In genomic region chr13:99269627-99270252, GRCh38 we compare ENCODE assay signal across 8 cellular contexts. TPM values are rescaled to one million over a fixed set of nuclear protein-coding genes. Genes with fewer than 3 reads are reported as not detected.
DNase-seq lines count a peak whose midpoint lies in the region; ATAC-seq, FAIRE-seq and TF ChIP-seq lines count a peak whose summit lies in the region.

No MANE protein-coding gene starts in this region.

- H3K36me3 ChIP-seq in fibroblast of lung (ENCODE audit: control insufficient read depth, insufficient read depth, low read length): no peaks in the 10 kb centered on the region
- no peaks in the 10 kb centered on the region for H3K36me3 ChIP-seq in osteoblast (ENCODE audit: insufficient read depth, low read length)

- H3K4me1 ChIP-seq in fibroblast of lung (ENCODE audit: control insufficient read depth, extremely low read depth, insufficient read depth, low read length) (no peaks in the 10 kb centered on the region), osteoblast (ENCODE audit: insufficient read depth, low read length) (peaks cover under 1% of the 10 kb centered on the region)

- no peak overlapping the region for H3K9ac ChIP-seq in fibroblast of lung (ENCODE audit: insufficient read depth, low read length)

- H3K27me3 ChIP-seq in fibroblast of lung (ENCODE audit: control insufficient read depth, insufficient read depth, low read length) (no peaks in the 10 kb centered on the region), osteoblast (ENCODE audit: insufficient read depth, low read length) (no peaks in the 10 kb centered on the region)

- H4K20me1 ChIP-seq in fibroblast of lung (ENCODE audit: control insufficient read depth, extremely low read depth, insufficient read depth, low read length) (no peaks in the 10 kb centered on the region), osteoblast (ENCODE audit: insufficient read depth, low read length) (peaks cover 14% of the 10 kb centered on the region)

- H3K79me2 ChIP-seq in fibroblast of lung (ENCODE audit: control insufficient read depth, insufficient read depth, low read length) (no peaks in the 10 kb centered on the region), osteoblast (ENCODE audit: insufficient read depth, low read length) (peaks cover 2% of the 10 kb centered on the region)

- H3K9me3 ChIP-seq in fibroblast of lung (ENCODE audit: control insufficient read depth, insufficient read depth, low read depth, low read length) (no peaks in the 10 kb centered on the region), osteoblast (ENCODE audit: low read depth, low read length) (no peaks in the 10 kb centered on the region)

- TF ChIP-seq CTCF in fibroblast of lung (conservative IDR thresholded peaks at IDR 0.05 in 1 of 2, IDR thresholded peaks at IDR 0.05 in 1 of 2; ENCODE audit: low read depth in 1 of 2, low read length in 2 of 2): peak; percentile 72 to 80
- TF ChIP-seq CTCF in osteoblast (IDR thresholded peaks at IDR 0.05; ENCODE audit: extremely low read depth, low read depth, low read length): peak; percentile 85

- DNase-seq in NCI-H345 (lab: John Stamatoyannopoulos, UW): peak; percentile 9
- no peak for DNase-seq in NCI-H345 treated with DMSO at 0.1 percent for 48 hours (lab: John Stamatoyannopoulos, UW; ENCODE audit: unreplicated experiment)
- peak; percentile 17 for DNase-seq in HTR-8/SVneo (ENCODE audit: insufficient read length, low spot score)
- peak; percentile 19 for DNase-seq in T follicular helper cell (ENCODE audit: low read depth)
- DNase-seq in fibroblast of lung (ENCODE audit: low read depth in 2 of 2): peak; percentile 56 to 81
- peak; percentile 31 for DNase-seq in osteoblast (ENCODE audit: insufficient read length, low spot score, missing footprints)
- no peak for DNase-seq in stimulated activated CD4-positive, alpha-beta T cell treated with anti-CD3 and anti-CD28 coated beads, Interleukin-4, amount 100 ng/mL, for 1 hour

- H3K4me3 ChIP-seq in fibroblast of lung (replicated peaks in 1 of 4; ENCODE audit: control extremely low read depth in 1 of 4, insufficient read depth in 1 of 4, low read depth in 3 of 4, low read length in 4 of 4) (no peak overlapping the region), osteoblast (ENCODE audit: insufficient read depth, low read length) (no peak overlapping the region)

- H3K27ac ChIP-seq in fibroblast of lung (ENCODE audit: insufficient read depth, low read length) (no peak overlapping the region), osteoblast (ENCODE audit: low read depth, low read length) (no peak overlapping the region)

- no peak overlapping the region for H3K4me2 ChIP-seq in fibroblast of lung (ENCODE audit: extremely low read depth, insufficient read depth, low read length)
- no peak overlapping the region for H3K4me2 ChIP-seq in osteoblast (ENCODE audit: insufficient read depth, low read length)

- no peak overlapping the region for H2AFZ ChIP-seq in fibroblast of lung (ENCODE audit: low read length)
- no peak overlapping the region for H2AFZ ChIP-seq in osteoblast (ENCODE audit: low read length)

- no peak for FAIRE-seq in HTR-8/SVneo (lab: Jason Lieb, UNC)

- ATAC-seq in GM21390 (IDR thresholded peaks at IDR 0.05; ENCODE audit: unreplicated experiment): peak; percentile 74

RNA-seq across cellular contexts. Expression of gene GPR18, which starts 11.6 kb away (rescaled TPM):
- not detected in 2 replicates for total RNA-seq in fibroblast of lung
- polyA plus RNA-seq in fibroblast of lung: not detected in 2 replicates
- not detected in 2 replicates for polyA plus RNA-seq in fibroblast of lung (2012)
- not detected in 2 replicates for polyA minus RNA-seq in fibroblast of lung (ENCODE audit: low replicate concordance)
- under 0.01 TPM in 1 of 2 replicates, not detected in the other for total RNA-seq in osteoblast

RNA-seq across cellular contexts. Expression of gene GPR183, which starts 37.5 kb away (rescaled TPM):
- total RNA-seq in fibroblast of lung: not detected in 2 replicates
- 0.03 and 0.27 TPM in 2 replicates for polyA plus RNA-seq in fibroblast of lung
- 0.07 TPM in 1 of 2 replicates, not detected in the other for polyA plus RNA-seq in fibroblast of lung (2012)
- not detected in 2 replicates for polyA minus RNA-seq in fibroblast of lung (ENCODE audit: low replicate concordance)
- 0.29 and 0.36 TPM in 2 replicates for total RNA-seq in osteoblast

Comparison
In these comparisons a context has a peak if more than half of its experiments do, and no peak if none do; other contexts are left out.
1. DNase-seq: peak in NCI-H345 (single experiment), HTR-8/SVneo (single experiment), T follicular helper cell (single experiment), fibroblast of lung (2 of 2) and osteoblast (single experiment); none in NCI-H345 treated with DMSO at 0.1 percent for 48 hours (single experiment) and stimulated activated CD4-positive, alpha-beta T cell treated with anti-CD3 and anti-CD28 coated beads, Interleukin-4, amount 100 ng/mL, for 1 hour (single experiment).